In the genomic region with DNA sequence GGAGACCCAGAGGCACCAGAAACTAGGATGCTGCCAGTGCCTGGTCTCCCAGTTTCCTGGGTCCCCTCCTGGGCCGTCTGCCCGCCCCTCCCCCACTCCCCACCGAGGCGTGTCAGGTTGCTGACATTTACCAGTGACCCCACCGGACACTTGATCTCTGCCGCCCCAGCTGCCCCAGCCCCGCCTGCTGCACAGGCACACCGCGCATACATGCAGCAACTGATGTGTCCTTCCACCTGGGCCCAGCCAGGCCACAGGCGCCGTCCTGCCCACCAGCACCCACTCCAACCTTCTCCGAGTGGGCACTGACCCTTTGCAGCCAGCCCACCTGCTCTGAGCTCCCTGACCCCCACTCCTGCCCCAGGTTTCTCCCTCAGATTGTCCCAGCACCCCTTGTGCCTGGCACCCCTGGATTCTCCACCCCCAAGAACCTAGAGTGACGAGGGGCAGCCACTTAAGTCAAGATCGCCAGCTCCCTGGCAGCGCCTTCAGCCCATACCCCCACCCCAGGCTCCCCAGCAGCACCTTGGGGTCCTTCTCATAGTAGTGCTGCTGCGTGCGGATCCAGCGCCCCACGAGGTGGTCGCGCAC, we compare ENCODE assay signal across 7 cellular contexts. TPM values are rescaled to one million over a fixed set of nuclear protein-coding genes. Genes with fewer than 3 reads are reported as not detected.
A peak's percentile ranks its signal among the peaks of the same experiment; 100 is the strongest.
DNase-seq lines count a peak whose midpoint lies in the region; ATAC-seq, FAIRE-seq and TF ChIP-seq lines count a peak whose summit lies in the region.
"Had no signal": no experiment of that assay in that cellular context is flagged by ENCODE, and none has a peak within 500 bp of the region (broad histone marks: within the 10 kb centered on the region; RNA-seq: fewer than 3 reads in every experiment).

No MANE protein-coding gene starts in this region.

- peak overlapping the region; percentile 82 for H3K27ac Mint-ChIP-seq in activated CD4-positive, alpha-beta T cell treated with anti-CD3 and anti-CD28 coated beads, Interleukin-2, amount 10 ng/mL, durations not matched to agents 7 days and 5 days

- FAIRE-seq in D721Med (lab: Jason Lieb, UNC): no peak

- peaks cover 14% of the 10 kb centered on the region for H3K36me3 ChIP-seq in thoracic aorta
- H3K36me3 ChIP-seq in effector memory CD4-positive, alpha-beta T cell (ENCODE audit: control insufficient read depth, insufficient read depth, low read length): peaks cover 11% of the 10 kb centered on the region

- H3K9me3 Mint-ChIP-seq in activated CD4-positive, alpha-beta T cell treated with anti-CD3 and anti-CD28 coated beads, Interleukin-2, amount 10 ng/mL, durations not matched to agents 7 days and 5 days: no peaks in the 10 kb centered on the region

- H3K27me3 ChIP-seq in layer of hippocampus (ENCODE audit: control insufficient read depth, insufficient read depth, low read length) (no peaks in the 10 kb centered on the region), thoracic aorta (replicated peaks; ENCODE audit: insufficient read depth) (no peaks in the 10 kb centered on the region)
- no peaks in the 10 kb centered on the region for H3K27me3 ChIP-seq in effector memory CD4-positive, alpha-beta T cell (replicated peaks; ENCODE audit: control insufficient read depth, insufficient read depth, low read length, poor library complexity, severe bottlenecking)

- no peaks in the 10 kb centered on the region for H3K27me3 Mint-ChIP-seq in activated CD4-positive, alpha-beta T cell treated with anti-CD3 and anti-CD28 coated beads, Interleukin-2, amount 10 ng/mL, durations not matched to agents 7 days and 5 days

- no peak for DNase-seq in activated CD4-positive, alpha-beta T cell treated with anti-CD3 and anti-CD28 coated beads, Interleukin-2, amount 10 ng/mL, durations not matched to agents 7 days and 5 days
- no peak for DNase-seq in activated CD4-positive, alpha-beta T cell treated with anti-CD3 and anti-CD28 coated beads for 1 hour
- DNase-seq in thoracic aorta (ENCODE audit: low spot score) (no peak), D721Med (ENCODE audit: insufficient read length, low spot score) (no peak)
- DNase-seq in effector memory CD4-positive, alpha-beta T cell: no peak
- DNase-seq: KG1 had no signal

- CTCF ChIA-PET in activated CD4-positive, alpha-beta T cell treated with anti-CD3 and anti-CD28 coated beads, Interleukin-2, amount 10 ng/mL, durations not matched to agents 7 days and 5 days (lab: Charles Lee): interaction anchor here (1.0 to 1.8 kb wide), 3 partner anchors 9 to 15 kb away, joined by 5 to 9 read pairs (median 5); partner anchors contain the start of gene RASGRP2

- peaks cover 38% of the 10 kb centered on the region for H3K36me3 Mint-ChIP-seq in activated CD4-positive, alpha-beta T cell treated with anti-CD3 and anti-CD28 coated beads, Interleukin-2, amount 10 ng/mL, durations not matched to agents 7 days and 5 days (ENCODE audit: low read depth)

- peak overlapping the region; percentile 68 for H3K27ac ChIP-seq in layer of hippocampus (ENCODE audit: low read depth, low read length)
- H3K27ac ChIP-seq in thoracic aorta: peak overlapping the region; percentile 83 to 91
- H3K27ac ChIP-seq in effector memory CD4-positive, alpha-beta T cell (ENCODE audit: insufficient read depth, low read length, poor library complexity, severe bottlenecking): no peak overlapping the region

- TF ChIP-seq CTCF in thoracic aorta (IDR thresholded peaks at IDR 0.05): no peak
- TF ChIP-seq CTCF in D721Med (IDR thresholded peaks at IDR 0.05; ENCODE audit: insufficient read depth, missing control alignments): no peak

- POLR2A ChIA-PET in activated CD4-positive, alpha-beta T cell treated with anti-CD3 and anti-CD28 coated beads, Interleukin-2, amount 10 ng/mL, durations not matched to agents 7 days and 5 days (lab: Charles Lee): no interaction called here

- peaks cover 55% of the 10 kb centered on the region for H3K4me1 Mint-ChIP-seq in activated CD4-positive, alpha-beta T cell treated with anti-CD3 and anti-CD28 coated beads, Interleukin-2, amount 10 ng/mL, durations not matched to agents 7 days and 5 days

- no peak for ATAC-seq in thoracic aorta (ENCODE audit: insufficient number of reproducible peaks, low FRiP score, low read depth)

- H3K4me1 ChIP-seq in thoracic aorta (ENCODE audit: control insufficient read depth in 1 of 2, low read depth in 2 of 2): peaks cover 26 to 58% of the 10 kb centered on the region in 2 donors
- peaks cover 44% of the 10 kb centered on the region for H3K4me1 ChIP-seq in effector memory CD4-positive, alpha-beta T cell (ENCODE audit: control insufficient read depth, insufficient read depth, low read length, poor library complexity, severe bottlenecking)

- H3K4me3 ChIP-seq in thoracic aorta: peak overlapping the region; percentile 66
- no peak overlapping the region for H3K4me3 ChIP-seq in effector memory CD4-positive, alpha-beta T cell (ENCODE audit: insufficient read depth, low read depth, low read length, poor library complexity, severe bottlenecking)

- H3K4me3 Mint-ChIP-seq in activated CD4-positive, alpha-beta T cell treated with anti-CD3 and anti-CD28 coated beads, Interleukin-2, amount 10 ng/mL, durations not matched to agents 7 days and 5 days: no peak overlapping the region

- no peaks in the 10 kb centered on the region for H3K9me3 ChIP-seq in thoracic aorta
- H3K9me3 ChIP-seq in effector memory CD4-positive, alpha-beta T cell (ENCODE audit: control insufficient read depth, low read length): no peaks in the 10 kb centered on the region

RNA-seq across cellular contexts. Expression of gene PYGM, which starts 0.5 kb away (rescaled TPM):
- total RNA-seq in activated CD4-positive, alpha-beta T cell treated with anti-CD3 and anti-CD28 coated beads, Interleukin-2, amount 10 ng/mL, durations not matched to agents 7 days and 5 days: 1 to 10 TPM; 3.9 to 4.3 TPM
- 10 to 100 TPM; 12.2 to 13.4 TPM for total RNA-seq in thoracic aorta

RNA-seq across cellular contexts. Expression of gene RASGRP2, which starts 15.3 kb away (rescaled TPM):
- 100 to 1,000 TPM; 293 to 300 TPM for total RNA-seq in activated CD4-positive, alpha-beta T cell treated with anti-CD3 and anti-CD28 coated beads, Interleukin-2, amount 10 ng/mL, durations not matched to agents 7 days and 5 days
- total RNA-seq in thoracic aorta: 10 to 100 TPM; 78.4 to 89.1 TPM

RNA-seq across cellular contexts. Expression of gene SF1, which starts 19.1 kb away (rescaled TPM):
- total RNA-seq in activated CD4-positive, alpha-beta T cell treated with anti-CD3 and anti-CD28 coated beads, Interleukin-2, amount 10 ng/mL, durations not matched to agents 7 days and 5 days: 100 to 1,000 TPM; 435 to 456 TPM
- total RNA-seq in thoracic aorta: 100 to 1,000 TPM; 250 to 512 TPM

RNA-seq across cellular contexts. Expression of gene NRXN2, which starts 36.2 kb away (rescaled TPM):
- total RNA-seq in activated CD4-positive, alpha-beta T cell treated with anti-CD3 and anti-CD28 coated beads, Interleukin-2, amount 10 ng/mL, durations not matched to agents 7 days and 5 days: under 1 TPM; 0.07 to 0.15 TPM
- total RNA-seq in thoracic aorta: 10 to 100 TPM; 40.3 to 41.3 TPM

RNA-seq across cellular contexts. Expression of gene MAP4K2, which starts 43.8 kb away (rescaled TPM):
- total RNA-seq in activated CD4-positive, alpha-beta T cell treated with anti-CD3 and anti-CD28 coated beads, Interleukin-2, amount 10 ng/mL, durations not matched to agents 7 days and 5 days: 10 to 100 TPM; 86.6 to 91.2 TPM
- total RNA-seq in thoracic aorta: 10 to 100 TPM; 23.3 to 39.1 TPM
